Comparison of ENCODE assay signal across 8 cellular contexts in the genomic region with DNA sequence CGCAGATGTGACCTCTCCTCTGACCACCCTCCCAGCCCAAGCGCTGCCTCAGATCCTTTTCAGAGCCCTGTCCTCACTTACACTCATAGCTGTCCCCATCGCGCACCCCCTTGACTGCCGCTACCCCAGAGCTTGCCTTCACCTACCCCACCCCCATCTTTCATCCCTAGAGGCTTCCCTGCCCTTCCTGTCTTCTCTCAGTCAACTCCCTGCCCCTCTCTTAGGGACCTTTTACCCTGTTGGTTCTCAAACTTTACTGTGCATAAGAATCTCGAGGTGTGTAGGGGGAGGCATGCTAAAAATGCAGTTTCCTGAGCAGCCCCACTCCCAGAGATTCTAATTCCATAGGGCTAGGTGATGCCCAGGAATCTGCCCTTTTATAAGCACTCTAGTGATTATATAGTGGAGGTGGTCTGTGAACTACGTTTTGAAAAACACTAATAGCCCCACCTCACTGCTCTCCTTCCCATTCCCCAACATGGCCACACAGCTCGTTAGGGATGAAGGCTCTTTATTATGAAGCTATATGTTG. TPM values are rescaled to one million over a fixed set of nuclear protein-coding genes. Genes with fewer than 3 reads are reported as not detected.
DNase-seq lines count a peak whose midpoint lies in the region; ATAC-seq, FAIRE-seq and TF ChIP-seq lines count a peak whose summit lies in the region.

No MANE protein-coding gene starts in this region.

- DNase-seq in CD4-positive, alpha-beta memory T cell: no peak
- no peak for DNase-seq in GM12878 (ENCODE audit: low read depth, low spot score)
- DNase-seq in mesenchymal stem cell: no peak
- no peak for DNase-seq in GM19240 (ENCODE audit: insufficient read length, low spot score)
- no peak for DNase-seq in NCI-H526 treated with DMSO at 0.1 percent for 48 hours (lab: John Stamatoyannopoulos, UW)
- no peak for DNase-seq in NCI-H1105 (lab: John Stamatoyannopoulos, UW)
- no peak for DNase-seq in GM19239 (ENCODE audit: insufficient read length, low spot score)

- no TSS peak for BruUV-seq in GM12878 (replicated peaks; lab: Mats Ljungman, UMichigan)

- no peak for TF ChIP-seq EP300 in GM12878 (IDR thresholded peaks at IDR 0.05; ENCODE audit: borderline replicate concordance in 1 of 2, control insufficient read depth in 1 of 2, low read depth in 2 of 2, low read length in 2 of 2)

- TF ChIP-seq RAD21 in GM12878 (IDR thresholded peaks at IDR 0.05; ENCODE audit: insufficient read depth, low read depth, low read length): no peak

- FAIRE-seq in GM12878 (lab: Jason Lieb, UNC) (no peak), GM19239 (lab: Jason Lieb, UNC) (no peak)

- peaks cover 23% of the 10 kb centered on the region for H3K79me1 ChIP-seq in mesenchymal stem cell (replicated peaks; ENCODE audit: low read length, poor library complexity, severe bottlenecking)

- peak overlapping the region; percentile 29 for H2AK5ac ChIP-seq in mesenchymal stem cell (ENCODE audit: low read length, severe bottlenecking)

- no peak overlapping the region for H2BK120ac ChIP-seq in mesenchymal stem cell (ENCODE audit: low read depth, low read length)

- H3K4me3 Mint-ChIP-seq in CD4-positive, alpha-beta memory T cell: peak overlapping the region; percentile 95 to 100 (median 98)

- H3K79me2 ChIP-seq in GM12878 (ENCODE audit: control insufficient read depth, insufficient read depth, low read length): peaks cover 46% of the 10 kb centered on the region

- no peak for TF ChIP-seq CTCF in GM12878 (IDR thresholded peaks at IDR 0.05 in 2 of 3, conservative IDR thresholded peaks at IDR 0.05 in 1 of 3; ENCODE audit: control insufficient read depth in 2 of 3, extremely low read depth in 1 of 3, insufficient read depth in 1 of 3, low read depth in 3 of 3, low read length in 3 of 3)

- H4K91ac ChIP-seq in mesenchymal stem cell (ENCODE audit: low read length): peak overlapping the region; percentile 97

- H3K9me3 ChIP-seq in CD4-positive, alpha-beta memory T cell (ENCODE audit: control insufficient read depth in 1 of 2, low read length in 2 of 2): no peaks in the 10 kb centered on the region
- H3K9me3 ChIP-seq in GM12878 (replicated peaks; ENCODE audit: control insufficient read depth, insufficient read depth, low read length): no peaks in the 10 kb centered on the region
- H3K9me3 ChIP-seq in mesenchymal stem cell (ENCODE audit: control insufficient read depth, low read length): no peaks in the 10 kb centered on the region

- H2BK5ac ChIP-seq in mesenchymal stem cell (ENCODE audit: low read depth, low read length, poor library complexity, severe bottlenecking): peak overlapping the region; percentile 78

- peak overlapping the region; percentile 96 to 100 (median 100) for H3K27ac Mint-ChIP-seq in CD4-positive, alpha-beta memory T cell

- ATAC-seq in HG03108 (IDR thresholded peaks at IDR 0.05; ENCODE audit: unreplicated experiment) (peak; percentile 15), GM12878 (peak; percentile 65)

- in situ Hi-C loops in GM12878 (cut with MboI): no loop called here

- CTCF ChIA-PET in CD4-positive, alpha-beta memory T cell (lab: Charles Lee; ENCODE audit: partially characterized antibody): interaction anchor here (0.9 to 1.6 kb wide), 2 partner anchors 9 to 101 kb away, joined by 4 to 6 read pairs; no protein-coding TSS in a partner anchor
- CTCF ChIA-PET in GM12878 (lab: Yijun Ruan, JAX): interaction anchor here (1.0 to 5.0 kb wide), 5 partner anchors 10 to 273 kb away, joined by 3 to 23 read pairs (median 4); no protein-coding TSS in a partner anchor

- H3K4me3 ChIP-seq in CD4-positive, alpha-beta memory T cell (ENCODE audit: low read length in 2 of 2): peak overlapping the region; percentile 90 to 92
- peak overlapping the region; percentile 98 for H3K4me3 ChIP-seq in GM12878
- peak overlapping the region; percentile 77 to 99 for H3K4me3 ChIP-seq in mesenchymal stem cell (ENCODE audit: insufficient read depth in 1 of 2, low read depth in 1 of 2, low read length in 2 of 2)

- H2BK15ac ChIP-seq in mesenchymal stem cell (ENCODE audit: low read depth, poor library complexity, severe bottlenecking): peak overlapping the region; percentile 85

- H3K9ac ChIP-seq in GM12878 (ENCODE audit: control insufficient read depth, insufficient read depth, low read length) (peak overlapping the region; percentile 92), mesenchymal stem cell (ENCODE audit: low read length) (peak overlapping the region; percentile 100)

- WGBS in GM12878 (ENCODE audit: insufficient coverage, insufficient replicate concordance, low lambda C conversion rate, missing lambda C conversion rate): 0% methylated on average over 6 of the region's 8 CpGs
- 4% methylated on average over 7 of the region's 8 CpGs for WGBS in mesenchymal stem cell

- no peak for TF ChIP-seq POLR2A in GM12878 (IDR thresholded peaks at IDR 0.05; ENCODE audit: low read depth, low read length)

- no peaks in the 10 kb centered on the region for H3K27me3 Mint-ChIP-seq in CD4-positive, alpha-beta memory T cell

- H3K36me3 Mint-ChIP-seq in CD4-positive, alpha-beta memory T cell: peaks cover 0 to 18% of the 10 kb centered on the region in 2 donors

- H4K20me1 ChIP-seq in GM12878 (ENCODE audit: control insufficient read depth, insufficient read depth): no peaks in the 10 kb centered on the region

- POLR2A ChIA-PET in CD4-positive, alpha-beta memory T cell (lab: Charles Lee; ENCODE audit: partially characterized antibody): interaction anchor here (1.1 to 1.7 kb wide), 3 partner anchors 10 to 248 kb away, joined by 3 to 9 read pairs (median 4); a partner anchor contains a TSS
- POLR2A ChIA-PET in GM12878 (lab: Charles Lee): interaction anchor here (1.1 to 1.4 kb wide), 2 partner anchors 13 to 74 kb away, joined by 3 read pairs; no protein-coding TSS in a partner anchor

- H3K14ac ChIP-seq in mesenchymal stem cell (ENCODE audit: low read length in 2 of 2): peak overlapping the region in 1 of 2 experiments; percentile 88

- H3K27ac ChIP-seq in CD4-positive, alpha-beta memory T cell (ENCODE audit: low read depth, low read length): peak overlapping the region; percentile 100
- H3K27ac ChIP-seq in GM12878 (ENCODE audit: control insufficient read depth, insufficient read depth): peak overlapping the region; percentile 97
- H3K27ac ChIP-seq in mesenchymal stem cell (ENCODE audit: low read length, poor library complexity, severe bottlenecking): no peak overlapping the region

- no peaks in the 10 kb centered on the region for H3K9me3 Mint-ChIP-seq in CD4-positive, alpha-beta memory T cell

- H3K36me3 ChIP-seq in CD4-positive, alpha-beta memory T cell (ENCODE audit: insufficient read depth, low read length): no peaks in the 10 kb centered on the region
- no peaks in the 10 kb centered on the region; a peak in 2 of 4 replicates for H3K36me3 ChIP-seq in GM12878 (ENCODE audit: control insufficient read depth in 2 of 2, insufficient read depth in 2 of 2, low read length in 1 of 2)
- peaks cover 5 to 10% of the 10 kb centered on the region in 2 experiments for H3K36me3 ChIP-seq in mesenchymal stem cell (ENCODE audit: control insufficient read depth in 1 of 2, insufficient read depth in 2 of 2, low read depth in 1 of 2, low read length in 2 of 2)

- peak overlapping the region; percentile 74 to 86 for H3K4ac ChIP-seq in mesenchymal stem cell (ENCODE audit: low read depth in 1 of 2, low read length in 2 of 2)

- peaks cover 39% of the 10 kb centered on the region for H3K4me1 ChIP-seq in CD4-positive, alpha-beta memory T cell (ENCODE audit: insufficient read depth, low read length)
- H3K4me1 ChIP-seq in GM12878 (ENCODE audit: control insufficient read depth, insufficient read depth, low read length): peaks cover 15% of the 10 kb centered on the region
- H3K4me1 ChIP-seq in mesenchymal stem cell (ENCODE audit: control insufficient read depth, insufficient read depth, low read depth, low read length): peaks cover 9% of the 10 kb centered on the region

- RAD21 ChIA-PET in GM12878 (lab: Charles Lee; ENCODE audit: unreplicated experiment): interaction anchor here (0.9 kb wide), 1 partner anchor 20 kb away, joined by 4 read pairs; no protein-coding TSS in a partner anchor

- H2BK12ac ChIP-seq in mesenchymal stem cell (ENCODE audit: low read length in 2 of 2): peak overlapping the region in 1 of 2 experiments; percentile 59

- peak overlapping the region; percentile 98 for H4K8ac ChIP-seq in mesenchymal stem cell (ENCODE audit: low read length)

- H3K27me3 ChIP-seq in CD4-positive, alpha-beta memory T cell (ENCODE audit: insufficient read depth, low read length): no peaks in the 10 kb centered on the region
- H3K27me3 ChIP-seq in GM12878 (replicated peaks in 1 of 2; ENCODE audit: control insufficient read depth in 2 of 2, insufficient read depth in 2 of 2, low read length in 1 of 2) (no peaks in the 10 kb centered on the region), mesenchymal stem cell (ENCODE audit: control insufficient read depth in 1 of 2, insufficient read depth in 1 of 2, low read length in 2 of 2) (no peaks in the 10 kb centered on the region)

- peak overlapping the region in 1 of 2 experiments; percentile 57 for H3K23ac ChIP-seq in mesenchymal stem cell (ENCODE audit: low read length in 2 of 2)

- peak overlapping the region; percentile 100 for H2AFZ ChIP-seq in GM12878 (ENCODE audit: control insufficient read depth, low read depth, low read length)
- H2AFZ ChIP-seq in mesenchymal stem cell (ENCODE audit: low read depth, low read length): peak overlapping the region; percentile 68

- intact Hi-C loops in CD4-positive, alpha-beta memory T cell (cut with micrococcal nuclease): no loop called here
- intact Hi-C loops in GM12878 (cut with micrococcal nuclease; ENCODE audit: unreplicated experiment): no loop called here

- H3K18ac ChIP-seq in mesenchymal stem cell (ENCODE audit: low read depth in 1 of 2, low read length in 2 of 2): peak overlapping the region; percentile 85 to 95

- H3K4me2 ChIP-seq in GM12878 (ENCODE audit: control insufficient read depth, insufficient read depth): peak overlapping the region; percentile 95
- peak overlapping the region; percentile 91 for H3K4me2 ChIP-seq in mesenchymal stem cell (ENCODE audit: low read length, poor library complexity, severe bottlenecking)

- SMC1A ChIA-PET in GM12878 (lab: Charles Lee; ENCODE audit: uncharacterized antibody, unreplicated experiment): interaction anchor here (1.0 to 6.3 kb wide), 3 partner anchors 46 to 250 kb away, joined by 3 to 31 read pairs (median 4); no protein-coding TSS in a partner anchor

- H3K4me1 Mint-ChIP-seq in CD4-positive, alpha-beta memory T cell: peaks cover 29 to 51% (median 42%) of the 10 kb centered on the region in 4 donors

RNA-seq across cellular contexts. Expression of a gene that starts 0.7 kb away (rescaled TPM):
- 10 to 100 TPM; 36.4 to 40.7 TPM for total RNA-seq in CD4-positive, alpha-beta memory T cell
- polyA plus RNA-seq in CD4-positive, alpha-beta memory T cell: 10 to 100 TPM; 33.4 to 37.0 TPM
- total RNA-seq in GM12878 (2013; cell fraction: nucleolus; rRNA removed): 70.1 and 78.4 TPM in 2 replicates
- total RNA-seq in GM12878 (2014; rRNA removed) (19.9 and 24.5 TPM in 2 replicates), GM12878 (2014; rRNA removed; fragmentation: Illumina TruSeq; extraction: Trizol) (19.9 and 20.8 TPM in 2 replicates), GM12878 (2021) (29.5 and 33.6 TPM in 2 replicates)
- polyA plus RNA-seq in GM12878 (2011; ENCODE audit: low read depth): 26.2 TPM
- polyA plus RNA-seq in GM12878 (2011; rRNA removed) (24.7 and 47.8 TPM in 2 replicates), GM12878 (2014; fragmentation: Illumina TruSeq; extraction: Trizol) (32.0 and 34.9 TPM in 2 replicates), GM12878 (2014; fragmentation: Nextera tagmentation; extraction: Ambion mirVana) (10 to 100 TPM in 1 of 2 experiments, 1 to 10 TPM in 1; 8.5 to 14.1 TPM), GM12878 (2014; rRNA removed) (27.8 and 28.6 TPM in 2 replicates), GM12878 (2016; fragmentation: Nextera tagmentation; extraction: Ambion mirVana) (10 to 100 TPM; 23.3 to 24.1 TPM)
- 47.6 and 48.4 TPM in 2 replicates for polyA plus RNA-seq in GM12878 (2011; cell fraction: cytosol; rRNA removed)
- 40.8 and 45.8 TPM in 2 replicates for polyA plus RNA-seq in GM12878 (2011; cell fraction: nucleus; rRNA removed)
- 31.9 and 33.8 TPM in 2 replicates for polyA plus RNA-seq in GM12878 (2012)
- 50.8 and 58.1 TPM in 2 replicates for polyA minus RNA-seq in GM12878 (2011; rRNA and poly(A)+ RNA removed)
- 17.9 and 21.0 TPM in 2 replicates for polyA minus RNA-seq in GM12878 (2011; cell fraction: cytosol; rRNA and poly(A)+ RNA removed)
- 37.1 and 50.0 TPM in 2 replicates for polyA minus RNA-seq in GM12878 (2011; cell fraction: nucleus; rRNA and poly(A)+ RNA removed)
- 84.0 TPM for polyA plus RNA-seq in mesenchymal stem cell (2013, experiment 1 of 2)
- 82.0 TPM for polyA plus RNA-seq in mesenchymal stem cell (2013, experiment 2 of 2)

RNA-seq across cellular contexts. Expression of a gene that starts 58.2 kb away (rescaled TPM):
- 1 to 10 TPM; 1.0 to 1.3 TPM for total RNA-seq in CD4-positive, alpha-beta memory T cell
- under 1 TPM; 0.09 to 0.48 TPM for polyA plus RNA-seq in CD4-positive, alpha-beta memory T cell
- total RNA-seq in GM12878 (2013; cell fraction: nucleolus; rRNA removed): 123 and 135 TPM in 2 replicates
- total RNA-seq in GM12878 (2014; rRNA removed): 30.2 and 30.3 TPM in 2 replicates
- 20.5 TPM in 2 replicates for total RNA-seq in GM12878 (2014; rRNA removed; fragmentation: Illumina TruSeq; extraction: Trizol)
- 20.1 and 21.0 TPM in 2 replicates for total RNA-seq in GM12878 (2021)
- polyA plus RNA-seq in GM12878 (2011; ENCODE audit: low read depth): 19.6 TPM
- polyA plus RNA-seq in GM12878 (2011; rRNA removed): 1.5 and 3.0 TPM in 2 replicates
- 2.9 and 3.0 TPM in 2 replicates for polyA plus RNA-seq in GM12878 (2011; cell fraction: cytosol; rRNA removed)
- 2.5 and 2.9 TPM in 2 replicates for polyA plus RNA-seq in GM12878 (2011; cell fraction: nucleus; rRNA removed)
- polyA plus RNA-seq in GM12878 (2012): 31.1 and 39.4 TPM in 2 replicates
- 22.5 and 25.2 TPM in 2 replicates for polyA plus RNA-seq in GM12878 (2014; fragmentation: Illumina TruSeq; extraction: Trizol)
- 1 to 10 TPM; 1.3 to 2.1 TPM for polyA plus RNA-seq in GM12878 (2014; fragmentation: Nextera tagmentation; extraction: Ambion mirVana)
- 25.0 and 26.7 TPM in 2 replicates for polyA plus RNA-seq in GM12878 (2014; rRNA removed)
- 10 to 100 TPM; 16.5 to 16.8 TPM for polyA plus RNA-seq in GM12878 (2016; fragmentation: Nextera tagmentation; extraction: Ambion mirVana)
- polyA minus RNA-seq in GM12878 (2011; rRNA and poly(A)+ RNA removed): 1.5 and 3.7 TPM in 2 replicates
- polyA minus RNA-seq in GM12878 (2011; cell fraction: cytosol; rRNA and poly(A)+ RNA removed): not detected in 2 replicates
- polyA minus RNA-seq in GM12878 (2011; cell fraction: nucleus; rRNA and poly(A)+ RNA removed): 0.97 and 1.2 TPM in 2 replicates
- polyA plus RNA-seq in mesenchymal stem cell (2013, experiment 1 of 2): not detected
- 0.03 TPM for polyA plus RNA-seq in mesenchymal stem cell (2013, experiment 2 of 2)

Comparison
In these comparisons a context has a peak if more than half of its experiments do, and no peak if none do; other contexts are left out.
1. RNA of a gene that starts 58.2 kb away (total RNA-seq): 20.1 to 135 TPM in GM12878; 1.0 to 1.3 TPM in CD4-positive, alpha-beta memory T cell; every median in the first group is over 4 times any median in the second.
2. Peak in every context shown above with its lines, with median percentiles within 50 percentile points of each other: H3K4me3 ChIP-seq.